In the genomic region with DNA sequence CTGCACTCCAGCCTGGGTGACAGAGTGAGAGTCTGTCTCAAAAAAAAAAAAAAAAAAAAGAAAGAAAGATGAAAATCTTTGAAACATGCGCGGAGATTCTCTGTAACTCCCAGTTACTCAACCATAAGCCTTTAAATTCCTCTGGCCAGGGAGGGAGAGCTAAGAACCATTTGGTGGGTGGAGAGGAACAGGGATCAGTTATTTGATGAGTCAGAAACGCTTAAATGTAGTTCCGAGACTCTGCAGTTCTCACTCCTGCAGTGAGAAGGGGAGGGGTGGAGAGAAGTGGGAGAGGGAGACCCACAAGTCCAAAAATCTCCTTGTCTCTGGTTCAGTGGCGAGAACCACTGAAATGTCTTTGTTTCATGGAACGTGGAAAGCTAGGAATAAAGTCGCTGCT, we compare ENCODE assay signal across 1 cellular context.
TF ChIP-seq lines count a peak whose summit lies in the region.

No MANE protein-coding gene starts in this region.

TF ChIP-seq in SK-N-SH, 30 proteins besides CTCF, POLR2A, EP300 and RAD21 (continued from another document):
- TF ChIP-seq, protein P1, sequence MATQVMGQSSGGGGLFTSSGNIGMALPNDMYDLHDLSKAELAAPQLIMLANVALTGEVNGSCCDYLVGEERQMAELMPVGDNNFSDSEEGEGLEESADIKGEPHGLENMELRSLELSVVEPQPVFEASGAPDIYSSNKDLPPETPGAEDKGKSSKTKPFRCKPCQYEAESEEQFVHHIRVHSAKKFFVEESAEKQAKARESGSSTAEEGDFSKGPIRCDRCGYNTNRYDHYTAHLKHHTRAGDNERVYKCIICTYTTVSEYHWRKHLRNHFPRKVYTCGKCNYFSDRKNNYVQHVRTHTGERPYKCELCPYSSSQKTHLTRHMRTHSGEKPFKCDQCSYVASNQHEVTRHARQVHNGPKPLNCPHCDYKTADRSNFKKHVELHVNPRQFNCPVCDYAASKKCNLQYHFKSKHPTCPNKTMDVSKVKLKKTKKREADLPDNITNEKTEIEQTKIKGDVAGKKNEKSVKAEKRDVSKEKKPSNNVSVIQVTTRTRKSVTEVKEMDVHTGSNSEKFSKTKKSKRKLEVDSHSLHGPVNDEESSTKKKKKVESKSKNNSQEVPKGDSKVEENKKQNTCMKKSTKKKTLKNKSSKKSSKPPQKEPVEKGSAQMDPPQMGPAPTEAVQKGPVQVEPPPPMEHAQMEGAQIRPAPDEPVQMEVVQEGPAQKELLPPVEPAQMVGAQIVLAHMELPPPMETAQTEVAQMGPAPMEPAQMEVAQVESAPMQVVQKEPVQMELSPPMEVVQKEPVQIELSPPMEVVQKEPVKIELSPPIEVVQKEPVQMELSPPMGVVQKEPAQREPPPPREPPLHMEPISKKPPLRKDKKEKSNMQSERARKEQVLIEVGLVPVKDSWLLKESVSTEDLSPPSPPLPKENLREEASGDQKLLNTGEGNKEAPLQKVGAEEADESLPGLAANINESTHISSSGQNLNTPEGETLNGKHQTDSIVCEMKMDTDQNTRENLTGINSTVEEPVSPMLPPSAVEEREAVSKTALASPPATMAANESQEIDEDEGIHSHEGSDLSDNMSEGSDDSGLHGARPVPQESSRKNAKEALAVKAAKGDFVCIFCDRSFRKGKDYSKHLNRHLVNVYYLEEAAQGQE (IDR thresholded peaks at IDR 0.05; ENCODE audit: low read depth, low read length): no peak
- TF ChIP-seq, protein P2, sequence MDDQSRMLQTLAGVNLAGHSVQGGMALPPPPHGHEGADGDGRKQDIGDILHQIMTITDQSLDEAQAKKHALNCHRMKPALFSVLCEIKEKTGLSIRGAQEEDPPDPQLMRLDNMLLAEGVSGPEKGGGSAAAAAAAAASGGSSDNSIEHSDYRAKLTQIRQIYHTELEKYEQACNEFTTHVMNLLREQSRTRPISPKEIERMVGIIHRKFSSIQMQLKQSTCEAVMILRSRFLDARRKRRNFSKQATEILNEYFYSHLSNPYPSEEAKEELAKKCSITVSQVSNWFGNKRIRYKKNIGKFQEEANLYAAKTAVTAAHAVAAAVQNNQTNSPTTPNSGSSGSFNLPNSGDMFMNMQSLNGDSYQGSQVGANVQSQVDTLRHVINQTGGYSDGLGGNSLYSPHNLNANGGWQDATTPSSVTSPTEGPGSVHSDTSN (IDR thresholded peaks at IDR 0.05): peak; percentile 36; the same call in 1 of the 2 replicates
- TF ChIP-seq, protein P3, sequence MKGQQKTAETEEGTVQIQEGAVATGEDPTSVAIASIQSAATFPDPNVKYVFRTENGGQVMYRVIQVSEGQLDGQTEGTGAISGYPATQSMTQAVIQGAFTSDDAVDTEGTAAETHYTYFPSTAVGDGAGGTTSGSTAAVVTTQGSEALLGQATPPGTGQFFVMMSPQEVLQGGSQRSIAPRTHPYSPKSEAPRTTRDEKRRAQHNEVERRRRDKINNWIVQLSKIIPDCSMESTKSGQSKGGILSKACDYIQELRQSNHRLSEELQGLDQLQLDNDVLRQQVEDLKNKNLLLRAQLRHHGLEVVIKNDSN (IDR thresholded peaks at IDR 0.05; ENCODE audit: borderline replicate concordance, low read depth): no peak
- TF ChIP-seq RFX5 (IDR thresholded peaks at IDR 0.05; ENCODE audit: low read length) (no peak), FOXM1 (IDR thresholded peaks at IDR 0.05; ENCODE audit: low read depth) (no peak), POLR2AphosphoS5 (IDR thresholded peaks at IDR 0.05; ENCODE audit: low read depth, low read length) (peak; percentile 12; the same call in 1 of the 2 replicates), TCF12 (IDR thresholded peaks at IDR 0.05) (peak; percentile 77), TAF1 (IDR thresholded peaks at IDR 0.05; ENCODE audit: borderline replicate concordance, low read depth, low read length) (0 out of 2 replicates have a peak, but pooled peaks have one; percentile 13), EZH2phosphoT487 (IDR thresholded peaks at IDR 0.05; ENCODE audit: borderline replicate concordance, low read depth) (no peak), TEAD4 (IDR thresholded peaks at IDR 0.05; ENCODE audit: borderline replicate concordance, insufficient read depth) (0 out of 2 replicates have a peak, but pooled peaks have one; percentile 33), NFIC (IDR thresholded peaks at IDR 0.05; ENCODE audit: borderline replicate concordance) (0 out of 2 replicates have a peak, but pooled peaks have one; percentile 21), CHD2 (IDR thresholded peaks at IDR 0.05; ENCODE audit: low read length, partially characterized antibody) (no peak), JUND (IDR thresholded peaks at IDR 0.05) (peak; percentile 78), MEF2A (IDR thresholded peaks at IDR 0.05; ENCODE audit: borderline replicate concordance, low read depth) (0 out of 2 replicates have a peak, but pooled peaks have one; percentile 16)
- TF ChIP-seq, protein P4, sequence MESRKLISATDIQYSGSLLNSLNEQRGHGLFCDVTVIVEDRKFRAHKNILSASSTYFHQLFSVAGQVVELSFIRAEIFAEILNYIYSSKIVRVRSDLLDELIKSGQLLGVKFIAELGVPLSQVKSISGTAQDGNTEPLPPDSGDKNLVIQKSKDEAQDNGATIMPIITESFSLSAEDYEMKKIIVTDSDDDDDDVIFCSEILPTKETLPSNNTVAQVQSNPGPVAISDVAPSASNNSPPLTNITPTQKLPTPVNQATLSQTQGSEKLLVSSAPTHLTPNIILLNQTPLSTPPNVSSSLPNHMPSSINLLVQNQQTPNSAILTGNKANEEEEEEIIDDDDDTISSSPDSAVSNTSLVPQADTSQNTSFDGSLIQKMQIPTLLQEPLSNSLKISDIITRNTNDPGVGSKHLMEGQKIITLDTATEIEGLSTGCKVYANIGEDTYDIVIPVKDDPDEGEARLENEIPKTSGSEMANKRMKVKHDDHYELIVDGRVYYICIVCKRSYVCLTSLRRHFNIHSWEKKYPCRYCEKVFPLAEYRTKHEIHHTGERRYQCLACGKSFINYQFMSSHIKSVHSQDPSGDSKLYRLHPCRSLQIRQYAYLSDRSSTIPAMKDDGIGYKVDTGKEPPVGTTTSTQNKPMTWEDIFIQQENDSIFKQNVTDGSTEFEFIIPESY (IDR thresholded peaks at IDR 0.05; ENCODE audit: borderline replicate concordance, low read depth): no peak
TF ChIP-seq in SK-N-SH: peak in this region for 9.
